ENCODE assay signal across 18 cellular contexts in the genomic region with DNA sequence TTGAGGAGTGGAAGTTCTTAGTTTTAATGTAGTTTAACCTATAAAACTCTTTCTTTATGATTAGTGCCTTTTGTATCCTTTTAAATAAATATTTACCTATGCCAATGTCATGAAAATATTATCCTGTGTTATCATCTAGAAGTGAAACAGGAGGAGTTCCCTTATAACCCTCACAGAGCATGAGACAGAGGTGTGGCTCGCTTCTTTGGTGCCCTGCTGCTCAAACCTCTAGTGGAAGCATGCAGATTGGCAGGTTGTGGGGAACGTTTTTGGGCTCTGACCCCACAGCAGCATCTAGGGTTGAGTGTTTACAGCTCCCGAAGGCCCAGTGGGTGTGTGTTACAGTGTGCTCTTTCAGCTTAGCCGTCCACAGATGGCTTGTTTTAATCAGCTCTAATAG.
DNase-seq lines count a peak whose midpoint lies in the region; TF ChIP-seq lines count a peak whose summit lies in the region.
"Had no signal": no experiment of that assay in that cellular context is flagged by ENCODE, and none has a peak within 500 bp of the region (broad histone marks: within the 10 kb centered on the region; RNA-seq: fewer than 3 reads in every experiment).

No MANE protein-coding gene starts in this region.

- H3K27ac ChIP-seq in WERI-Rb-1 = no peak overlapping the region
- H3K27ac ChIP-seq: A549 had no signal

- H3K36me3 ChIP-seq in WERI-Rb-1 = no peaks in the 10 kb centered on the region

- no peak for TF ChIP-seq CTCF in WERI-Rb-1 (IDR thresholded peaks at IDR 0.05; ENCODE audit: low read depth, low read length)

- no peak overlapping the region for H3K4me3 ChIP-seq in WERI-Rb-1 (ENCODE audit: low read depth, low read length)
- H3K4me3 ChIP-seq: A549 had no signal

- DNase-seq in NCI-H82 (lab: John Stamatoyannopoulos, UW) (peak; percentile 58), NCI-H82 treated with DMSO at 0.1 percent for 48 hours (lab: John Stamatoyannopoulos, UW; ENCODE audit: unreplicated experiment) (no peak), NAMALWA (ENCODE audit: low spot score) (peak; percentile 3), WERI-Rb-1 (peak; percentile 14), NK-92 (lab: John Stamatoyannopoulos, UW; ENCODE audit: unreplicated experiment) (no peak), AG08396 (ENCODE audit: low spot score) (no peak)
- DNase-seq in activated CD8-positive, alpha-beta memory T cell treated with anti-CD3 and anti-CD28 coated beads for 24 hours = no peak
- DNase-seq: 8988T; ACHN; C1 segment of cervical spinal cord; Caco-2; CD4-positive, CD25-positive, alpha-beta regulatory T cell; CD8-positive, alpha-beta T cell; DMS153; DND-41; H7; HCEC 1CT had no signal

- H3K9me3 ChIP-seq in WERI-Rb-1 (ENCODE audit: severe bottlenecking) = no peaks in the 10 kb centered on the region
- H3K9me3 ChIP-seq: A549, Caco-2 had no signal

- no peaks in the 10 kb centered on the region for H3K27me3 ChIP-seq in WERI-Rb-1 (ENCODE audit: insufficient read depth, low read depth, severe bottlenecking)

Comparison
In these comparisons a context has a peak if more than half of its experiments do, and no peak if none do; other contexts are left out.
1. DNase-seq: peak in NCI-H82 (single experiment), NAMALWA (single experiment) and WERI-Rb-1 (single experiment); none in NCI-H82 treated with DMSO at 0.1 percent for 48 hours (single experiment), activated CD8-positive, alpha-beta memory T cell treated with anti-CD3 and anti-CD28 coated beads for 24 hours (single experiment), NK-92 (single experiment) and AG08396 (single experiment).